18 cellular contexts compared by ENCODE assay signal in the genomic region with DNA sequence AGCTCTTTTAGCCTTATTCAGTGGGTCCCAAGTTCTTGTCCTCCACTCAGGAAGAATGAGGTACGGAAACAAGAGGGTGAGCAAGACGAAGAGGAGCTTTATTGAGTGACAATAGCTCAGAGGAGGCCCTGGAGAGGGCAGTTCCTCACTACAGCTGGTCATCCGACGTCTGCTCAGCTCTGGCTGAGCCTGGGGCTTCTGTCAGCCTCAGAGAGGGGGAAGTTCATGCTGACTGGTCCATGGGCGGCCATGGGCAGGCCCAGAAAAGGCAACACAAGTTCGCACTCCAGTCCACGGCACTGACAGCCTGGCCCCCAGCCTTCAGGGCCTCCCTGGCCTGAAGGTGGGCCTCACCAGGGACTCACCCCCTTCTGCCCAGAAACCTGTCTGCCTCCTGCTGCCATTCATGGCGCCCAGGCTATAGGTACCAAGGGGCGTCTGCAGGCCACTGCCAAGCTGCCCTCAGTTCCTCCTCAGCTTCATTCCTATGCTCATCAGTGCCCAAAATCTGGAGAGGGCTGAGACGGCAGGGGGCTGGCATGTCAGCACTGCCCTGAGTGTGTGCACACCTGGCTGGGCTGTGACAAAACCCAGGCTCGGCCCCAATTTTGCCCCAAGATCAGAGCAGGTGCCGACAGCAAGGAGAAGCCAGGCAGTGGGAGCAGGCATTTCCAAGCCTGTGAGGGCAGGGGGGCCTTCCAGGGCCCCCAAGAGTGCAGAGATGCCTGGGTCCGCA. TPM values are rescaled to one million over a fixed set of nuclear protein-coding genes. Genes with fewer than 3 reads are reported as not detected.
DNase-seq lines count a peak whose midpoint lies in the region; ATAC-seq and TF ChIP-seq lines count a peak whose summit lies in the region.
"Had no signal": no experiment of that assay in that cellular context is flagged by ENCODE, and none has a peak within 500 bp of the region (broad histone marks: within the 10 kb centered on the region; RNA-seq: fewer than 3 reads in every experiment).

No MANE protein-coding gene starts in this region.

- peak overlapping the region; percentile 26 for H3K4me3 Mint-ChIP-seq in glutamatergic neuron (ENCODE audit: unreplicated experiment)
- no peak overlapping the region for H3K4me3 Mint-ChIP-seq in activated naive CD8-positive, alpha-beta T cell treated with anti-CD3 and anti-CD28 coated beads for 36 hours
- H3K4me3 Mint-ChIP-seq: stimulated activated effector memory CD8-positive, alpha-beta T cell treated with anti-CD3 and anti-CD28 coated beads, Interleukin-12 subunit alpha, Interleukin-12 subunit beta, amount 100 ng/mL, for 72 hours had no signal

- intact Hi-C loops in upper lobe of right lung (cut with DNase I), result no loop called here

- no peaks in the 10 kb centered on the region for H3K36me3 ChIP-seq in upper lobe of right lung
- H3K36me3 ChIP-seq: pancreas, sigmoid colon had no signal

- H3K27me3 ChIP-seq in upper lobe of right lung, result no peaks in the 10 kb centered on the region
- H3K27me3 ChIP-seq: pancreas, sigmoid colon had no signal

- DNase-seq in NCI-H82 (lab: John Stamatoyannopoulos, UW) (peak; percentile 11), NCI-H82 treated with DMSO at 0.1 percent for 48 hours (lab: John Stamatoyannopoulos, UW; ENCODE audit: unreplicated experiment) (no peak), NAMALWA (ENCODE audit: low spot score) (peak; percentile 28), glutamatergic neuron (no peak), upper lobe of right lung (no peak), ACHN (no peak)
- no peak for DNase-seq in activated naive CD8-positive, alpha-beta T cell treated with anti-CD3 and anti-CD28 coated beads for 36 hours
- DNase-seq: 8988T; activated CD4-positive, alpha-beta T cell treated with anti-CD3 and anti-CD28 coated beads for 4 hours; cortex of kidney; NCI-H2227 treated with DMSO at 0.1 percent for 48 hours; pancreas; sigmoid colon had no signal

- H3K27ac ChIP-seq in upper lobe of right lung, result no peak overlapping the region
- H3K27ac ChIP-seq: pancreas had no signal

- H3K9me3 ChIP-seq in upper lobe of right lung, result no peaks in the 10 kb centered on the region
- H3K9me3 ChIP-seq: pancreas, sigmoid colon had no signal

- TF ChIP-seq CTCF in glutamatergic neuron (IDR thresholded peaks at IDR 0.05; ENCODE audit: partially characterized antibody, unreplicated experiment) (no peak), upper lobe of right lung (IDR thresholded peaks at IDR 0.05) (no peak)

- peaks cover 8% of the 10 kb centered on the region for H3K4me1 Mint-ChIP-seq in glutamatergic neuron (ENCODE audit: low read depth, unreplicated experiment)
- H3K4me1 Mint-ChIP-seq in activated naive CD8-positive, alpha-beta T cell treated with anti-CD3 and anti-CD28 coated beads for 36 hours, result peaks cover 3% of the 10 kb centered on the region

- H3K27me3 Mint-ChIP-seq in glutamatergic neuron (ENCODE audit: unreplicated experiment), result peaks cover 11% of the 10 kb centered on the region
- H3K27me3 Mint-ChIP-seq in activated naive CD8-positive, alpha-beta T cell treated with anti-CD3 and anti-CD28 coated beads for 36 hours, result peaks cover 30% of the 10 kb centered on the region

- peaks cover 7% of the 10 kb centered on the region for H3K9me3 Mint-ChIP-seq in glutamatergic neuron (ENCODE audit: unreplicated experiment)
- peaks cover 3% of the 10 kb centered on the region for H3K9me3 Mint-ChIP-seq in activated naive CD8-positive, alpha-beta T cell treated with anti-CD3 and anti-CD28 coated beads for 36 hours
- H3K9me3 Mint-ChIP-seq: activated T-helper 2 cell treated with anti-CD3 and anti-CD28 coated beads, Interferon-gamma antibody, Interleukin-2, Interleukin-4, amounts not matched to agents 10 μg/mL and 5 μg/mL and 100 μg/mL, durations not matched to agents 14 hours and 24 hours and 36 hours; stimulated activated effector memory CD8-positive, alpha-beta T cell treated with anti-CD3 and anti-CD28 coated beads, Interleukin-12 subunit alpha, Interleukin-12 subunit beta, amount 100 ng/mL, for 72 hours had no signal

- H3K4me3 ChIP-seq in upper lobe of right lung, result no peak overlapping the region
- H3K4me3 ChIP-seq: pancreas, sigmoid colon had no signal

- ATAC-seq in upper lobe of right lung (peak; percentile 67), GM19452 (IDR thresholded peaks at IDR 0.05; ENCODE audit: unreplicated experiment) (no peak)

- peaks cover 18% of the 10 kb centered on the region for H3K4me1 ChIP-seq in upper lobe of right lung

- in situ Hi-C loops in ACHN (cut with HindIII; ENCODE audit: low pct_ligation_motif_present, low pct_unique_long_range_greater_than_20kb, low sequenced_read_pairs), result no loop called here

- no peaks in the 10 kb centered on the region for H3K36me3 Mint-ChIP-seq in glutamatergic neuron (ENCODE audit: unreplicated experiment)
- peaks cover 2% of the 10 kb centered on the region for H3K36me3 Mint-ChIP-seq in activated naive CD8-positive, alpha-beta T cell treated with anti-CD3 and anti-CD28 coated beads for 36 hours

- peak overlapping the region; percentile 13 for H3K27ac Mint-ChIP-seq in glutamatergic neuron (ENCODE audit: unreplicated experiment)
- no peak overlapping the region for H3K27ac Mint-ChIP-seq in activated naive CD8-positive, alpha-beta T cell treated with anti-CD3 and anti-CD28 coated beads for 36 hours
- H3K27ac Mint-ChIP-seq: activated T-helper 2 cell treated with anti-CD3 and anti-CD28 coated beads, Interferon-gamma antibody, Interleukin-2, Interleukin-4, amounts not matched to agents 10 μg/mL and 5 μg/mL and 100 μg/mL, durations not matched to agents 14 hours and 24 hours and 36 hours; stimulated activated effector memory CD8-positive, alpha-beta T cell treated with anti-CD3 and anti-CD28 coated beads, Interleukin-12 subunit alpha, Interleukin-12 subunit beta, amount 100 ng/mL, for 72 hours had no signal

RNA-seq across cellular contexts. Expression of a gene that starts 21.7 kb away (rescaled TPM):
- total RNA-seq in glutamatergic neuron (ENCODE audit: unreplicated experiment) (170 TPM), upper lobe of right lung (79.5 TPM)
- 10 to 100 TPM; 28.0 to 28.6 TPM for total RNA-seq in activated naive CD8-positive, alpha-beta T cell treated with anti-CD3 and anti-CD28 coated beads for 36 hours

RNA-seq across cellular contexts. Expression of a gene that starts 22.4 kb away (rescaled TPM):
- total RNA-seq in glutamatergic neuron (ENCODE audit: unreplicated experiment), result not detected
- not detected for total RNA-seq in upper lobe of right lung
- total RNA-seq in activated naive CD8-positive, alpha-beta T cell treated with anti-CD3 and anti-CD28 coated beads for 36 hours, result not detected
- total RNA-seq: activated T-helper 2 cell treated with anti-CD3 and anti-CD28 coated beads, Interferon-gamma antibody, Interleukin-2, Interleukin-4, amounts not matched to agents 10 μg/mL and 5 μg/mL and 100 μg/mL, durations not matched to agents 14 hours and 24 hours and 36 hours; lung microvascular endothelial cell; pancreas; RPMI7951; sigmoid colon had no signal

RNA-seq across cellular contexts. Expression of a gene that starts 47.4 kb away (rescaled TPM):
- total RNA-seq in glutamatergic neuron (ENCODE audit: unreplicated experiment), result 28.0 TPM
- total RNA-seq in upper lobe of right lung, result 20.6 TPM
- total RNA-seq in activated naive CD8-positive, alpha-beta T cell treated with anti-CD3 and anti-CD28 coated beads for 36 hours, result 10 to 100 TPM; 25.4 to 26.4 TPM

Comparison
In these comparisons a context has a peak if more than half of its experiments do, and no peak if none do; other contexts are left out.
1. DNase-seq: peak in NCI-H82 (single experiment) and NAMALWA (single experiment); none in NCI-H82 treated with DMSO at 0.1 percent for 48 hours (single experiment), glutamatergic neuron (single experiment), upper lobe of right lung (single experiment), activated naive CD8-positive, alpha-beta T cell treated with anti-CD3 and anti-CD28 coated beads for 36 hours (single experiment) and ACHN (single experiment).